In genomic region chr7:36208406-36208805, GRCh38 we compare ENCODE assay signal across 9 cellular contexts. TPM values are rescaled to one million over a fixed set of nuclear protein-coding genes. Genes with fewer than 3 reads are reported as not detected.
A peak's percentile ranks its signal among the peaks of the same experiment; 100 is the strongest.
DNase-seq lines count a peak whose midpoint lies in the region; ATAC-seq, FAIRE-seq and TF ChIP-seq lines count a peak whose summit lies in the region.
"Had no signal": no experiment of that assay in that cellular context is flagged by ENCODE, and none has a peak within 500 bp of the region (broad histone marks: within the 10 kb centered on the region; RNA-seq: fewer than 3 reads in every experiment).

No MANE protein-coding gene starts in this region.

- H3K4me3 ChIP-seq in A549, result no peak overlapping the region
- H3K4me3 ChIP-seq in HL-60 (replicated peaks; ENCODE audit: insufficient read depth, low read length), result no peak overlapping the region

- peak; percentile 19; a peak in 5 of 6 replicates for ATAC-seq in A549
- peak in 1 of 2 donors; percentile 23 for ATAC-seq in naive thymus-derived CD8-positive, alpha-beta T cell

- no peaks in the 10 kb centered on the region for H3K36me3 Mint-ChIP-seq in brain
- no peaks in the 10 kb centered on the region for H3K36me3 Mint-ChIP-seq in naive thymus-derived CD8-positive, alpha-beta T cell

- H3K4me1 Mint-ChIP-seq in brain, result peaks cover 74% of the 10 kb centered on the region
- peaks cover 18 to 40% (median 31%) of the 10 kb centered on the region in 4 donors for H3K4me1 Mint-ChIP-seq in naive thymus-derived CD8-positive, alpha-beta T cell

- no peak for TF ChIP-seq EP300 in A549 (IDR thresholded peaks at IDR 0.05)

- peak overlapping the region; percentile 72 for H3K4me2 ChIP-seq in A549

- H3K27ac Mint-ChIP-seq in brain, result peak overlapping the region; percentile 74 to 88 (median 82)
- H3K27ac Mint-ChIP-seq in naive thymus-derived CD8-positive, alpha-beta T cell, result peak overlapping the region in 6 of 10 donors; percentile 2 to 66 (median 24)

- POLR2A ChIA-PET in A549 (lab: Yijun Ruan, JAX), result interaction anchor here (1.4 kb wide), 1 partner anchor 82 kb away, joined by 5 read pairs; no protein-coding TSS in a partner anchor
- POLR2A ChIA-PET in naive thymus-derived CD8-positive, alpha-beta T cell (lab: Charles Lee), result no interaction called here

- H3K9me3 Mint-ChIP-seq in brain, result peaks cover 0 to 3% (median 0%) of the 10 kb centered on the region in 5 experiments
- H3K9me3 Mint-ChIP-seq in naive thymus-derived CD8-positive, alpha-beta T cell, result no peaks in the 10 kb centered on the region

- H3K4me3 Mint-ChIP-seq in brain, result peak overlapping the region in 2 of 5 experiments; percentile 34 to 53
- no peak overlapping the region for H3K4me3 Mint-ChIP-seq in naive thymus-derived CD8-positive, alpha-beta T cell

- no peaks in the 10 kb centered on the region for H3K9me3 ChIP-seq in A549

- CTCF ChIA-PET in A549 (lab: Yijun Ruan, JAX), result interaction anchor here (1.6 to 3.3 kb wide), 4 partner anchors 25 to 224 kb away, joined by 4 to 20 read pairs (median 8); no protein-coding TSS in a partner anchor

- peaks cover 6% of the 10 kb centered on the region for H3K27me3 Mint-ChIP-seq in brain
- peaks cover 0 to 16% (median 0%) of the 10 kb centered on the region in 5 donors for H3K27me3 Mint-ChIP-seq in naive thymus-derived CD8-positive, alpha-beta T cell

- no peaks in the 10 kb centered on the region for H3K27me3 ChIP-seq in HL-60 (ENCODE audit: insufficient read depth, poor library complexity, severe bottlenecking)

- peak overlapping the region; percentile 87 to 88 for H3K27ac ChIP-seq in A549
- peak overlapping the region; percentile 10 for H3K27ac ChIP-seq in HL-60 (replicated peaks)

- TF ChIP-seq CTCF in A549 (IDR thresholded peaks at IDR 0.05) (no peak), HL-60 (IDR thresholded peaks at IDR 0.05; ENCODE audit: insufficient read depth, low read length) (no peak), brain (conservative IDR thresholded peaks at IDR 0.05) (no peak)

- TF ChIP-seq RAD21 in A549 (conservative IDR thresholded peaks at IDR 0.05 in 1 of 2, IDR thresholded peaks at IDR 0.05 in 1 of 2), result no peak

- no peak for FAIRE-seq in A549 (lab: Jason Lieb, UNC)

- no peak for DNase-seq in A549 (ENCODE audit: low read depth in 1 of 2, low spot score in 1 of 2)
- peak in 1 of 2 experiments; percentile 14 for DNase-seq in HL-60 (ENCODE audit: low read depth in 1 of 2, low spot score in 1 of 2)
- no peak for DNase-seq in naive thymus-derived CD8-positive, alpha-beta T cell
- no peak for DNase-seq in activated effector memory CD4-positive, alpha-beta T cell treated with anti-CD3 and anti-CD28 coated beads, Interleukin-2, amount 50 U/mL, for 16 hours
- no peak for DNase-seq in DMS153 treated with DMSO at 0.1 percent for 48 hours (lab: John Stamatoyannopoulos, UW; ENCODE audit: unreplicated experiment)
- no peak for DNase-seq in NCI-H2227 treated with DMSO at 0.1 percent for 48 hours (lab: John Stamatoyannopoulos, UW)
- no peak for DNase-seq in dedifferentiated amniotic fluid mesenchymal stem cell (ENCODE audit: extremely low spot score)
- DNase-seq: H7 had no signal

- TF ChIP-seq POLR2A in A549 (IDR thresholded peaks at IDR 0.05; ENCODE audit: low read length), result no peak

- H3K4me1 ChIP-seq in A549, result peaks cover 80% of the 10 kb centered on the region

TF ChIP-seq in A549, 52 proteins besides CTCF, POLR2A, EP300 and RAD21:
- no peak for TF ChIP-seq ATOH8 (CRISPR knock-in tag; IDR thresholded peaks at IDR 0.05; ENCODE audit: low read depth)
- no peak for TF ChIP-seq RNF2 (IDR thresholded peaks at IDR 0.05; ENCODE audit: borderline replicate concordance, low read depth)
- TF ChIP-seq HOXB5 (CRISPR knock-in tag; IDR thresholded peaks at IDR 0.05), result no peak
- no peak for TF ChIP-seq HEYL (CRISPR knock-in tag; IDR thresholded peaks at IDR 0.05)
- no peak for TF ChIP-seq CBX2 (IDR thresholded peaks at IDR 0.05; ENCODE audit: borderline replicate concordance, low read depth)
- TF ChIP-seq CHD2 (IDR thresholded peaks at IDR 0.05; ENCODE audit: low read length, partially characterized antibody), result no peak
- no peak for TF ChIP-seq KDM5A (IDR thresholded peaks at IDR 0.05)

RNA-seq across cellular contexts. Expression of gene EEPD1, which starts 55.4 kb away (rescaled TPM):
- 14.2 and 16.0 TPM in 2 replicates for polyA plus RNA-seq in A549 (2011; rRNA removed)
- polyA plus RNA-seq in A549 (2012; cell fraction: cytosol; rRNA removed), result 20.3 and 22.7 TPM in 2 replicates
- polyA plus RNA-seq in A549 (2012; cell fraction: nucleus; rRNA removed), result 60.4 and 64.3 TPM in 2 replicates
- polyA plus RNA-seq in A549 (2017; fragmentation: RNase III; extraction: RNeasy Plus Mini Kit Qiagen cat#74134 plus additional on column Dnase treatment), result 22.1 to 25.9 TPM (median 24.3 TPM) in 3 replicates
- polyA minus RNA-seq in A549 (2011; rRNA and poly(A)+ RNA removed), result 8.3 and 12.0 TPM in 2 replicates
- polyA plus RNA-seq in brain (ENCODE audit: insufficient read depth, low read depth, low replicate concordance), result 10.7 TPM
- 1 to 10 TPM in 1 of 2 experiments, under 1 TPM in 1; 0.86 to 1.2 TPM for total RNA-seq in naive thymus-derived CD8-positive, alpha-beta T cell
- 1 to 10 TPM; 3.6 to 6.3 (median 5.1) TPM for polyA plus RNA-seq in naive thymus-derived CD8-positive, alpha-beta T cell
